In genomic region chr16:28950648-28951409, GRCh38 we compare ENCODE assay signal across 8 cellular contexts. TPM values are rescaled to one million over a fixed set of nuclear protein-coding genes. Genes with fewer than 3 reads are reported as not detected.
A peak's percentile ranks its signal among the peaks of the same experiment; 100 is the strongest.
DNase-seq lines count a peak whose midpoint lies in the region; ATAC-seq and TF ChIP-seq lines count a peak whose summit lies in the region.

Gene NFATC2IP (plus strand): TSS chr16:28950937. CDS start chr16:28951012, 75 bp downstream.

- ATAC-seq in HG02759 (IDR thresholded peaks at IDR 0.05; ENCODE audit: unreplicated experiment) (peak; percentile 95), Right ventricle myocardium inferior (peak; percentile 98)

- 1% methylated on average over 54 to 79 of the region's 79 CpGs for WGBS in ovary, 3 donors
- 0 to 2% methylated on average over 36 to 48 of the region's 79 CpGs for WGBS in thyroid gland, 2 donors

- TF ChIP-seq POLR2A in ovary (IDR thresholded peaks at IDR 0.05), result no peak
- peak in 1 of 2 donors; percentile 72 for TF ChIP-seq POLR2A in thyroid gland (IDR thresholded peaks at IDR 0.05)

- TF ChIP-seq CTCF in GM12864 (IDR thresholded peaks at IDR 0.05; ENCODE audit: low read depth, low read length, missing control alignments) (no peak), ovary (IDR thresholded peaks at IDR 0.05) (no peak), thyroid gland (IDR thresholded peaks at IDR 0.05) (no peak)

- peak; percentile 100 for DNase-seq in GM12864 (ENCODE audit: low read depth)
- peak; percentile 97 to 100 (median 99) for DNase-seq in NCI-H1417 (lab: John Stamatoyannopoulos, UW)
- peak; percentile 100 for DNase-seq in SW 1271 (lab: John Stamatoyannopoulos, UW)
- peak; percentile 99 for DNase-seq in activated naive CD8-positive, alpha-beta T cell treated with anti-CD3 and anti-CD28 coated beads, Interleukin-2, amount 50 U/mL, for 16 hours (ENCODE audit: low read depth, low spot score)
- DNase-seq in Right ventricle myocardium inferior (ENCODE audit: missing footprints), result peak; percentile 99
- peak; percentile 99 to 100 (median 100) for DNase-seq in ovary
- peak; percentile 99 to 100 for DNase-seq in thyroid gland

- H3K27me3 ChIP-seq in ovary (no peaks in the 10 kb centered on the region), thyroid gland (no peaks in the 10 kb centered on the region)

- H3K9me3 ChIP-seq in ovary (no peaks in the 10 kb centered on the region), thyroid gland (no peaks in the 10 kb centered on the region)

- intact Hi-C loops in Right ventricle myocardium inferior (cut with DNase I), result no loop called here
- intact Hi-C loops in ovary (cut with DNase I), result no loop called here
- intact Hi-C loops in thyroid gland (cut with DNase I), result loop anchor here (5.0 kb wide), 1 partner anchor 124 kb away; no protein-coding TSS in a partner anchor

- H3K4me1 ChIP-seq in ovary (ENCODE audit: insufficient read depth) (peaks cover 5% of the 10 kb centered on the region), thyroid gland (peaks cover 9 to 11% of the 10 kb centered on the region in 2 donors)

- H3K36me3 ChIP-seq in ovary (no peaks in the 10 kb centered on the region), thyroid gland (peaks cover 14% of the 10 kb centered on the region in 2 donors)

- no peak for TF ChIP-seq EP300 in ovary (IDR thresholded peaks at IDR 0.05)

- H3K4me3 ChIP-seq in GM12864 (ENCODE audit: low read depth, low read length) (peak within 1 kb of the TSS; percentile 99), ovary (peak within 1 kb of the TSS; percentile 92), thyroid gland (replicated peaks in 1 of 3) (peak within 1 kb of the TSS; percentile 61 to 95 (median 81))

- peak within 1 kb of the TSS in 1 of 2 donors; percentile 58 for H3K27ac ChIP-seq in ovary
- peak within 1 kb of the TSS; percentile 45 to 66 (median 55) for H3K27ac ChIP-seq in thyroid gland

RNA-seq across cellular contexts. Expression of gene NFATC2IP, which starts in this region (rescaled TPM):
- total RNA-seq in Right ventricle myocardium inferior (16.4 TPM), ovary (10 to 100 TPM; 18.8 to 29.2 (median 23.3) TPM), thyroid gland (10 to 100 TPM; 20.5 to 33.6 (median 28.2) TPM)
- 10 to 100 TPM; 17.9 to 31.5 TPM for polyA plus RNA-seq in ovary
